1 cellular context compared by ENCODE assay signal in genomic region chr5:167254150-167254549, GRCh38.
TF ChIP-seq lines count a peak whose summit lies in the region.

No MANE protein-coding gene starts in this region.

TF ChIP-seq in GM23338, 12 proteins besides CTCF, POLR2A, EP300 and RAD21 (continued from another document):
- TF ChIP-seq, protein P1, sequence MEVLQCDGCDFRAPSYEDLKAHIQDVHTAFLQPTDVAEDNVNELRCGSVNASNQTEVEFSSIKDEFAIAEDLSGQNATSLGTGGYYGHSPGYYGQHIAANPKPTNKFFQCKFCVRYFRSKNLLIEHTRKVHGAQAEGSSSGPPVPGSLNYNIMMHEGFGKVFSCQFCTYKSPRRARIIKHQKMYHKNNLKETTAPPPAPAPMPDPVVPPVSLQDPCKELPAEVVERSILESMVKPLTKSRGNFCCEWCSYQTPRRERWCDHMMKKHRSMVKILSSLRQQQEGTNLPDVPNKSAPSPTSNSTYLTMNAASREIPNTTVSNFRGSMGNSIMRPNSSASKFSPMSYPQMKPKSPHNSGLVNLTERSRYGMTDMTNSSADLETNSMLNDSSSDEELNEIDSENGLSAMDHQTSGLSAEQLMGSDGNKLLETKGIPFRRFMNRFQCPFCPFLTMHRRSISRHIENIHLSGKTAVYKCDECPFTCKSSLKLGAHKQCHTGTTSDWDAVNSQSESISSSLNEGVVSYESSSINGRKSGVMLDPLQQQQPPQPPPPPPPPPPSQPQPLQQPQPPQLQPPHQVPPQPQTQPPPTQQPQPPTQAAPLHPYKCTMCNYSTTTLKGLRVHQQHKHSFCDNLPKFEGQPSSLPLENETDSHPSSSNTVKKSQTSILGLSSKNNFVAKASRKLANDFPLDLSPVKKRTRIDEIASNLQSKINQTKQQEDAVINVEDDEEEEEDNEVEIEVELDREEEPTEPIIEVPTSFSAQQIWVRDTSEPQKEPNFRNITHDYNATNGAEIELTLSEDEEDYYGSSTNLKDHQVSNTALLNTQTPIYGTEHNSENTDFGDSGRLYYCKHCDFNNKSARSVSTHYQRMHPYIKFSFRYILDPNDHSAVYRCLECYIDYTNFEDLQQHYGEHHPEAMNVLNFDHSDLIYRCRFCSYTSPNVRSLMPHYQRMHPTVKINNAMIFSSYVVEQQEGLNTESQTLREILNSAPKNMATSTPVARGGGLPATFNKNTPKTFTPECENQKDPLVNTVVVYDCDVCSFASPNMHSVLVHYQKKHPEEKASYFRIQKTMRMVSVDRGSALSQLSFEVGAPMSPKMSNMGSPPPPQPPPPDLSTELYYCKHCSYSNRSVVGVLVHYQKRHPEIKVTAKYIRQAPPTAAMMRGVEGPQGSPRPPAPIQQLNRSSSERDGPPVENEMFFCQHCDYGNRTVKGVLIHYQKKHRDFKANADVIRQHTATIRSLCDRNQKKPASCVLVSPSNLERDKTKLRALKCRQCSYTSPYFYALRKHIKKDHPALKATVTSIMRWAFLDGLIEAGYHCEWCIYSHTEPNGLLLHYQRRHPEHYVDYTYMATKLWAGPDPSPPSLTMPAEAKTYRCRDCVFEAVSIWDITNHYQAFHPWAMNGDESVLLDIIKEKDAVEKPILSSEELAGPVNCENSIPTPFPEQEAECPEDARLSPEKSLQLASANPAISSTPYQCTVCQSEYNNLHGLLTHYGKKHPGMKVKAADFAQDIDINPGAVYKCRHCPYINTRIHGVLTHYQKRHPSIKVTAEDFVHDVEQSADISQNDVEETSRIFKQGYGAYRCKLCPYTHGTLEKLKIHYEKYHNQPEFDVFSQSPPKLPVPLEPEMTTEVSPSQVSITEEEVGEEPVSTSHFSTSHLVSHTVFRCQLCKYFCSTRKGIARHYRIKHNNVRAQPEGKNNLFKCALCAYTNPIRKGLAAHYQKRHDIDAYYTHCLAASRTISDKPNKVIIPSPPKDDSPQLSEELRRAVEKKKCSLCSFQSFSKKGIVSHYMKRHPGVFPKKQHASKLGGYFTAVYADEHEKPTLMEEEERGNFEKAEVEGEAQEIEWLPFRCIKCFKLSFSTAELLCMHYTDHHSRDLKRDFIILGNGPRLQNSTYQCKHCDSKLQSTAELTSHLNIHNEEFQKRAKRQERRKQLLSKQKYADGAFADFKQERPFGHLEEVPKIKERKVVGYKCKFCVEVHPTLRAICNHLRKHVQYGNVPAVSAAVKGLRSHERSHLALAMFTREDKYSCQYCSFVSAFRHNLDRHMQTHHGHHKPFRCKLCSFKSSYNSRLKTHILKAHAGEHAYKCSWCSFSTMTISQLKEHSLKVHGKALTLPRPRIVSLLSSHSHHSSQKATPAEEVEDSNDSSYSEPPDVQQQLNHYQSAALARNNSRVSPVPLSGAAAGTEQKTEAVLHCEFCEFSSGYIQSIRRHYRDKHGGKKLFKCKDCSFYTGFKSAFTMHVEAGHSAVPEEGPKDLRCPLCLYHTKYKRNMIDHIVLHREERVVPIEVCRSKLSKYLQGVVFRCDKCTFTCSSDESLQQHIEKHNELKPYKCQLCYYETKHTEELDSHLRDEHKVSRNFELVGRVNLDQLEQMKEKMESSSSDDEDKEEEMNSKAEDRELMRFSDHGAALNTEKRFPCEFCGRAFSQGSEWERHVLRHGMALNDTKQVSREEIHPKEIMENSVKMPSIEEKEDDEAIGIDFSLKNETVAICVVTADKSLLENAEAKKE (CRISPR knock-in tag; IDR thresholded peaks at IDR 0.05): peak; percentile 89
- no peak for TF ChIP-seq NANOG (IDR thresholded peaks at IDR 0.05; ENCODE audit: borderline replicate concordance)
